In genomic region chr1:184199797-184200170, GRCh38 we compare ENCODE assay signal across 16 cellular contexts.
DNase-seq lines count a peak whose midpoint lies in the region; ATAC-seq and TF ChIP-seq lines count a peak whose summit lies in the region.
"Had no signal": no experiment of that assay in that cellular context is flagged by ENCODE, and none has a peak within 500 bp of the region (broad histone marks: within the 10 kb centered on the region; RNA-seq: fewer than 3 reads in every experiment).

No MANE protein-coding gene starts in this region.

- ATAC-seq in HG03175 (IDR thresholded peaks at IDR 0.05; ENCODE audit: unreplicated experiment): no peak

- H3K14ac ChIP-seq in neuronal stem cell (ENCODE audit: low read length): no peak overlapping the region

- TF ChIP-seq CTCF in brain (conservative IDR thresholded peaks at IDR 0.05) (no peak), nephron (IDR thresholded peaks at IDR 0.05; ENCODE audit: unreplicated experiment in 3 of 3) (no peak)

- H4K8ac ChIP-seq in neuronal stem cell (ENCODE audit: low read depth, low read length): no peak overlapping the region

- H3K23ac ChIP-seq in neuronal stem cell (ENCODE audit: low read depth, low read length, poor library complexity): no peak overlapping the region

- no CpG with 5 or more reads among the region's 3 CpGs for WGBS in neuronal stem cell (ENCODE audit: extremely low coverage in 2 of 2, insufficient read length in 2 of 2, insufficient replicate concordance in 1 of 2), 2 donors

- H3K27me3 Mint-ChIP-seq in brain: peaks cover 3% of the 10 kb centered on the region
- no peaks in the 10 kb centered on the region for H3K27me3 Mint-ChIP-seq in nephron (ENCODE audit: low read depth)
- H3K27me3 Mint-ChIP-seq: IgD-negative memory B cell had no signal

- peaks cover 4 to 14% of the 10 kb centered on the region in 2 donors for H3K4me1 ChIP-seq in neuronal stem cell (ENCODE audit: control insufficient read depth in 2 of 2, insufficient read depth in 1 of 2, low read depth in 1 of 2, low read length in 2 of 2)

- DNase-seq in ELF-1 (ENCODE audit: low read depth, low spot score) (peak; percentile 18), neuronal stem cell (ENCODE audit: low spot score) (no peak), H7 (no peak), NCI-H748 (lab: John Stamatoyannopoulos, UW; ENCODE audit: unreplicated experiment) (no peak), GF-D8 (lab: John Stamatoyannopoulos, UW) (no peak)
- DNase-seq: Calu3; CD4-positive, CD25-positive, alpha-beta regulatory T cell; DMS79; H9; KG1 had no signal

- no peak overlapping the region for H3K18ac ChIP-seq in neuronal stem cell (ENCODE audit: low read length)

- H3K27ac Mint-ChIP-seq in brain: peak overlapping the region; percentile 31 to 88 (median 61)
- peak overlapping the region in 2 of 3 experiments; percentile 23 to 81 for H3K27ac Mint-ChIP-seq in nephron
- H3K27ac Mint-ChIP-seq: CD4-positive, CD25-positive, alpha-beta regulatory T cell; H9; IgD-negative memory B cell had no signal

- no peaks in the 10 kb centered on the region for H3K79me1 ChIP-seq in neuronal stem cell (ENCODE audit: low read depth, low read length)

- H3K9me3 ChIP-seq in neuronal stem cell (replicated peaks in 1 of 2; ENCODE audit: control insufficient read depth in 2 of 2, insufficient read depth in 1 of 2, low read depth in 1 of 2, low read length in 2 of 2): no peaks in the 10 kb centered on the region

- H3K4ac ChIP-seq in neuronal stem cell (ENCODE audit: low read length): no peak overlapping the region

- no peak overlapping the region for H3K9ac ChIP-seq in neuronal stem cell (ENCODE audit: low read depth, low read length, poor library complexity)
- H3K9ac ChIP-seq: BLaER1 treated with 17β-estradiol and CSF1 and Interleukin-3, amounts not matched to agents 10 nM and 100 nM had no signal

- H3K4me3 Mint-ChIP-seq in brain: peak overlapping the region in 1 of 5 experiments; percentile 36
- no peak overlapping the region for H3K4me3 Mint-ChIP-seq in nephron
- H3K4me3 Mint-ChIP-seq: CD4-positive, CD25-positive, alpha-beta regulatory T cell; H9; IgD-negative memory B cell had no signal

- H2BK5ac ChIP-seq in neuronal stem cell (ENCODE audit: low read length): no peak overlapping the region

- H3K9me3 Mint-ChIP-seq in brain (peaks cover 0 to 5% (median 0%) of the 10 kb centered on the region in 5 experiments), nephron (no peaks in the 10 kb centered on the region)

- no peak overlapping the region for H3K4me3 ChIP-seq in neuronal stem cell (ENCODE audit: low read length in 2 of 2)
- H3K4me3 ChIP-seq in H7 (ENCODE audit: insufficient read depth, low read depth, low read length): no peak overlapping the region
- H3K4me3 ChIP-seq: BLaER1 treated with 17β-estradiol and CSF1 and Interleukin-3, amounts not matched to agents 10 nM and 100 nM had no signal

- H3K27ac ChIP-seq in neuronal stem cell (replicated peaks; ENCODE audit: low read length): peak overlapping the region; percentile 58
- H3K27ac ChIP-seq: 22Rv1; BLaER1 treated with 17β-estradiol and CSF1 and Interleukin-3, amounts not matched to agents 10 nM and 100 nM had no signal

- H2BK120ac ChIP-seq in neuronal stem cell (ENCODE audit: low read depth, low read length): no peak overlapping the region

- no peaks in the 10 kb centered on the region for H3K36me3 ChIP-seq in neuronal stem cell (replicated peaks in 1 of 2; ENCODE audit: control insufficient read depth in 2 of 2, insufficient read depth in 2 of 2, low read length in 2 of 2)
- no peaks in the 10 kb centered on the region for H3K36me3 ChIP-seq in H7 (replicated peaks; ENCODE audit: control insufficient read depth, insufficient read depth, low read length)
- H3K36me3 ChIP-seq: BLaER1 treated with 17β-estradiol and CSF1 and Interleukin-3, amounts not matched to agents 10 nM and 100 nM had no signal

- no peak overlapping the region for H4K91ac ChIP-seq in neuronal stem cell (ENCODE audit: low read depth, low read length, poor library complexity)

- H3K36me3 Mint-ChIP-seq in brain (no peaks in the 10 kb centered on the region), nephron (ENCODE audit: low read depth) (no peaks in the 10 kb centered on the region)
- H3K36me3 Mint-ChIP-seq: CD4-positive, CD25-positive, alpha-beta regulatory T cell; IgD-negative memory B cell had no signal

- H3K4me2 ChIP-seq in neuronal stem cell (ENCODE audit: insufficient read depth, low read length, poor library complexity, severe bottlenecking): no peak overlapping the region

- no peak overlapping the region for H2BK12ac ChIP-seq in neuronal stem cell (ENCODE audit: low read length)

- H2AFZ ChIP-seq in neuronal stem cell (ENCODE audit: low read length): peak overlapping the region; percentile 65

- H2AK5ac ChIP-seq in neuronal stem cell (ENCODE audit: low read depth, low read length): no peak overlapping the region

- H2BK15ac ChIP-seq in neuronal stem cell (ENCODE audit: low read length): no peak overlapping the region

- H3K4me1 Mint-ChIP-seq in brain (peaks cover 42% of the 10 kb centered on the region), nephron (peaks cover 31% of the 10 kb centered on the region)
- H3K4me1 Mint-ChIP-seq: CD4-positive, CD25-positive, alpha-beta regulatory T cell; IgD-negative memory B cell had no signal

- H3K27me3 ChIP-seq in neuronal stem cell (ENCODE audit: control insufficient read depth in 3 of 3, insufficient read depth in 3 of 3, low read depth in 1 of 3, low read length in 3 of 3): no peaks in the 10 kb centered on the region
- no peaks in the 10 kb centered on the region for H3K27me3 ChIP-seq in H7 (ENCODE audit: control insufficient read depth, insufficient read depth, low read length)
- H3K27me3 ChIP-seq: BLaER1 treated with 17β-estradiol and CSF1 and Interleukin-3, amounts not matched to agents 10 nM and 100 nM had no signal
